ENCODE assay signal across 10 cellular contexts in genomic region chrX:133745361-133745760, GRCh38.
DNase-seq lines count a peak whose midpoint lies in the region; ATAC-seq, FAIRE-seq and TF ChIP-seq lines count a peak whose summit lies in the region.
"Had no signal": no experiment of that assay in that cellular context is flagged by ENCODE, and none has a peak within 500 bp of the region (broad histone marks: within the 10 kb centered on the region; RNA-seq: fewer than 3 reads in every experiment).

No MANE protein-coding gene starts in this region.

- no peak overlapping the region for H3K9ac ChIP-seq in astrocyte (ENCODE audit: low read length)

- POLR2A ChIA-PET in MCF 10A (lab: Yijun Ruan, JAX), result no interaction called here

- no peak overlapping the region for H3K27ac ChIP-seq in astrocyte (ENCODE audit: low read depth, low read length)
- H3K27ac ChIP-seq in tibial nerve, result no peak overlapping the region
- H3K27ac ChIP-seq: SK-N-MC had no signal

- no peaks in the 10 kb centered on the region for H3K27me3 Mint-ChIP-seq in astrocyte (ENCODE audit: low read depth, unreplicated experiment)
- H3K27me3 Mint-ChIP-seq in MCF 10A (ENCODE audit: insufficient read depth, unreplicated experiment), result peaks cover 78% of the 10 kb centered on the region

- H3K4me1 Mint-ChIP-seq in astrocyte (ENCODE audit: low read depth, unreplicated experiment) (peaks cover 10% of the 10 kb centered on the region), MCF 10A (ENCODE audit: insufficient read depth, unreplicated experiment) (no peaks in the 10 kb centered on the region)
- H3K4me1 Mint-ChIP-seq: immature natural killer cell had no signal

- H3K4me1 ChIP-seq in astrocyte (ENCODE audit: insufficient read depth, low read length) (peaks cover 2% of the 10 kb centered on the region), tibial nerve (no peaks in the 10 kb centered on the region)

- FAIRE-seq in astrocyte (lab: Jason Lieb, UNC), result peak; percentile 67

- H3K36me3 Mint-ChIP-seq in astrocyte (ENCODE audit: low read depth, unreplicated experiment) (no peaks in the 10 kb centered on the region), MCF 10A (ENCODE audit: insufficient read depth, unreplicated experiment) (no peaks in the 10 kb centered on the region)
- H3K36me3 Mint-ChIP-seq: immature natural killer cell had no signal

- no peaks in the 10 kb centered on the region for H3K79me2 ChIP-seq in astrocyte (ENCODE audit: insufficient read depth, low read length)

- no peak for TF ChIP-seq EP300 in tibial nerve (IDR thresholded peaks at IDR 0.05)

- H3K4me2 ChIP-seq in astrocyte (ENCODE audit: low read length), result no peak overlapping the region

- TF ChIP-seq CTCF in GM12874 (IDR thresholded peaks at IDR 0.05; ENCODE audit: insufficient read depth, low read depth, low read length) (0 out of 2 replicates have a peak, but pooled peaks have one; percentile 4), astrocyte (IDR thresholded peaks at IDR 0.05; ENCODE audit: insufficient read depth, low read depth, low read length) (no peak), tibial nerve (IDR thresholded peaks at IDR 0.05) (no peak), MCF 10A (IDR thresholded peaks at IDR 0.05; ENCODE audit: unreplicated experiment) (no peak)

- H3K9me3 ChIP-seq in astrocyte (ENCODE audit: insufficient read depth, low read depth, low read length) (no peaks in the 10 kb centered on the region), tibial nerve (no peaks in the 10 kb centered on the region)

- H3K36me3 ChIP-seq in astrocyte (ENCODE audit: insufficient read depth, low read length), result no peaks in the 10 kb centered on the region
- no peaks in the 10 kb centered on the region for H3K36me3 ChIP-seq in tibial nerve

- H4K20me1 ChIP-seq in astrocyte (ENCODE audit: insufficient read depth, low read length), result no peaks in the 10 kb centered on the region

- intact Hi-C loops in left cardiac atrium (cut with DNase I) (no loop called here), MCF 10A (cut with micrococcal nuclease) (no loop called here)

- H3K9me3 Mint-ChIP-seq in astrocyte (ENCODE audit: unreplicated experiment) (no peaks in the 10 kb centered on the region), MCF 10A (ENCODE audit: unreplicated experiment) (no peaks in the 10 kb centered on the region)

- CTCF ChIA-PET in MCF 10A (lab: Yijun Ruan, JAX), result no interaction called here

- H3K4me3 ChIP-seq in astrocyte (ENCODE audit: insufficient read depth, low read depth, low read length), result no peak overlapping the region
- H3K4me3 ChIP-seq in tibial nerve, result no peak overlapping the region
- H3K4me3 ChIP-seq: SK-N-MC had no signal

- no peak for TF ChIP-seq POLR2A in tibial nerve (IDR thresholded peaks at IDR 0.05)

- no peak overlapping the region for H3K27ac Mint-ChIP-seq in astrocyte (ENCODE audit: unreplicated experiment)
- H3K27ac Mint-ChIP-seq in MCF 10A (ENCODE audit: low read depth, unreplicated experiment), result no peak overlapping the region
- H3K27ac Mint-ChIP-seq: immature natural killer cell had no signal

- no TSS peak for BruUV-seq in MCF 10A (replicated peaks; lab: Mats Ljungman, UMichigan)

- H3K27me3 ChIP-seq in astrocyte (ENCODE audit: insufficient read depth, low read length) (no peaks in the 10 kb centered on the region), tibial nerve (peaks cover 0 to 8% of the 10 kb centered on the region in 2 donors)

- DNase-seq in astrocyte (ENCODE audit: low read depth) (no peak), tibial nerve (ENCODE audit: low spot score in 2 of 2) (no peak), left cardiac atrium (no peak), MCF 10A (ENCODE audit: unreplicated experiment) (no peak)
- DNase-seq: immature natural killer cell had no signal

- peak; percentile 71 for ATAC-seq in GM19452 (IDR thresholded peaks at IDR 0.05; ENCODE audit: unreplicated experiment)
- ATAC-seq in HG03159 (IDR thresholded peaks at IDR 0.05; ENCODE audit: unreplicated experiment), result peak; percentile 73
- ATAC-seq in left cardiac atrium, result no peak
- ATAC-seq in GM19467 (IDR thresholded peaks at IDR 0.05; ENCODE audit: unreplicated experiment), result no peak

- no peak overlapping the region for H3K4me3 Mint-ChIP-seq in astrocyte (ENCODE audit: unreplicated experiment)
- no peak overlapping the region for H3K4me3 Mint-ChIP-seq in MCF 10A (ENCODE audit: unreplicated experiment)
- H3K4me3 Mint-ChIP-seq: immature natural killer cell had no signal

- no peak overlapping the region for H2AFZ ChIP-seq in astrocyte (ENCODE audit: low read depth, low read length)

Comparison
In these comparisons a context has a peak if more than half of its experiments do, and no peak if none do; other contexts are left out.
1. ATAC-seq: peak in GM19452 (single experiment) and HG03159 (single experiment); none in left cardiac atrium (0 of 2) and GM19467 (single experiment).